ENCODE assay signal across 26 cellular contexts in genomic region chr13:50459658-50460057, GRCh38.
"Had no signal": no experiment of that assay in that cellular context is flagged by ENCODE, and none has a peak within 500 bp of the region (broad histone marks: within the 10 kb centered on the region; RNA-seq: fewer than 3 reads in every experiment).

No MANE protein-coding gene starts in this region.

- H3K36me3 Mint-ChIP-seq: mesothelial cell of epicardium had no signal

- H3K9me3 Mint-ChIP-seq: dendritic cell treated with granulocyte-macrophage colony-stimulating factor and Interleukin-4, amounts not matched to agents 40 ng/mL and 50 ng/mL, for 4 days; effector memory CD8-positive, alpha-beta T cell; endodermal cell; mesothelial cell of epicardium; naive thymus-derived CD4-positive, alpha-beta T cell had no signal

- ATAC-seq: effector memory CD8-positive, alpha-beta T cell; esophagus mucosa; gastrocnemius medialis; left cardiac atrium; left lung; lower lobe of right lung; mucosa of descending colon; naive thymus-derived CD4-positive, alpha-beta T cell had no signal

- H3K36me3 ChIP-seq: colonic mucosa, esophagus squamous epithelium, gastrocnemius medialis, heart right ventricle, left lung, lower lobe of right lung had no signal

- H3K9me3 ChIP-seq: colonic mucosa, esophagus squamous epithelium, gastrocnemius medialis, heart right ventricle, left lung, lower lobe of right lung, mucosa of descending colon had no signal

- DNase-seq: colonic mucosa; cortex of kidney; effector CD8-positive, alpha-beta T cell; effector memory CD8-positive, alpha-beta T cell; endodermal cell; esophagus squamous epithelium; foreskin fibroblast; foreskin melanocyte; gastrocnemius medialis; glutamatergic neuron; head of caudate nucleus; heart right ventricle; hippocampal formation; left cardiac atrium; left lung; left ventricle myocardium superior; lower lobe of right lung; mesenchymal stem cell; mucosa of descending colon; naive thymus-derived CD4-positive, alpha-beta T cell had no signal

- H3K27me3 ChIP-seq: colonic mucosa, esophagus squamous epithelium, gastrocnemius medialis, heart right ventricle, left lung had no signal

- FAIRE-seq: islet of Langerhans, keratinocyte had no signal

- H3K4me3 Mint-ChIP-seq: dendritic cell treated with granulocyte-macrophage colony-stimulating factor and Interleukin-4, amounts not matched to agents 40 ng/mL and 50 ng/mL, for 4 days; endodermal cell; mesothelial cell of epicardium; naive thymus-derived CD4-positive, alpha-beta T cell had no signal

- H3K4me1 ChIP-seq: colonic mucosa, gastrocnemius medialis, left lung, lower lobe of right lung had no signal

- H3K27ac Mint-ChIP-seq: dendritic cell treated with granulocyte-macrophage colony-stimulating factor and Interleukin-4, amounts not matched to agents 40 ng/mL and 50 ng/mL, for 4 days; effector memory CD8-positive, alpha-beta T cell; endodermal cell; mesothelial cell of epicardium; naive thymus-derived CD4-positive, alpha-beta T cell had no signal

- H3K27ac ChIP-seq: colonic mucosa, epithelial cell of prostate, esophagus squamous epithelium, gastrocnemius medialis, heart right ventricle, left lung, lower lobe of right lung had no signal

- H3K27me3 Mint-ChIP-seq: dendritic cell treated with granulocyte-macrophage colony-stimulating factor and Interleukin-4, amounts not matched to agents 40 ng/mL and 50 ng/mL, for 4 days; effector memory CD8-positive, alpha-beta T cell had no signal

- H3K4me3 ChIP-seq: colonic mucosa, esophagus squamous epithelium, gastrocnemius medialis, heart right ventricle, left lung, lower lobe of right lung, mucosa of descending colon had no signal
